1 cellular context compared by ENCODE assay signal in the genomic region with DNA sequence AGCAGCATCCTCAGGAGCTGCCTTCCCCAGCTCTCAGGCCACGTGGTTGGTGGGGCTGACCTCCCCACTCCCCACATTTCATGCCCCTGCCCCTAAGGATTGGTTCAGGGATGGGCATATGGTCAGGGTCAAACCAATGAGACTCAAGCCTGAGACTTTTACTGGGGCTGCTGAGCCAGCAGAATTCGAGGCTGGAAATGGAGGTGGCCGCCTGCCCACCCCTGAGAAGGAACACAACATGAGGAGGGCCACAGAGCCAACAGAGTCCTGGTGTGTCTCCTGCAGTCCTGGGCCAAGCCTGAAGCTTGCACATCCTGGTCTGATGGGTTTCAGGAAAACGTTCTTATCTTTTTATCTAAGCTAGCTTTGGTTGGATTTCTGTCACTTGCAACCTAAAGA.
TF ChIP-seq lines count a peak whose summit lies in the region.

No MANE protein-coding gene starts in this region.

TF ChIP-seq in GM23338, 12 proteins besides CTCF, POLR2A, EP300 and RAD21:
- TF ChIP-seq, protein P1, sequence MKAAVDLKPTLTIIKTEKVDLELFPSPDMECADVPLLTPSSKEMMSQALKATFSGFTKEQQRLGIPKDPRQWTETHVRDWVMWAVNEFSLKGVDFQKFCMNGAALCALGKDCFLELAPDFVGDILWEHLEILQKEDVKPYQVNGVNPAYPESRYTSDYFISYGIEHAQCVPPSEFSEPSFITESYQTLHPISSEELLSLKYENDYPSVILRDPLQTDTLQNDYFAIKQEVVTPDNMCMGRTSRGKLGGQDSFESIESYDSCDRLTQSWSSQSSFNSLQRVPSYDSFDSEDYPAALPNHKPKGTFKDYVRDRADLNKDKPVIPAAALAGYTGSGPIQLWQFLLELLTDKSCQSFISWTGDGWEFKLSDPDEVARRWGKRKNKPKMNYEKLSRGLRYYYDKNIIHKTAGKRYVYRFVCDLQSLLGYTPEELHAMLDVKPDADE (IDR thresholded peaks at IDR 0.05), result no peak
- TF ChIP-seq JUNB (IDR thresholded peaks at IDR 0.05; ENCODE audit: unreplicated experiment) (no peak), ZNF331 (CRISPR knock-in tag; IDR thresholded peaks at IDR 0.05; ENCODE audit: low read depth) (no peak), CREB1 (CRISPR knock-in tag; IDR thresholded peaks at IDR 0.05; ENCODE audit: low read depth) (no peak), EZH2 (IDR thresholded peaks at IDR 0.05; ENCODE audit: low read depth, unreplicated experiment) (no peak), ZNF114 (CRISPR knock-in tag; IDR thresholded peaks at IDR 0.05) (no peak), NANOG (IDR thresholded peaks at IDR 0.05; ENCODE audit: borderline replicate concordance) (no peak), POLR2AphosphoS5 (IDR thresholded peaks at IDR 0.05; ENCODE audit: low read depth) (no peak), STAT1 (IDR thresholded peaks at IDR 0.05; ENCODE audit: unreplicated experiment) (no peak), EZH2phosphoT487 (IDR thresholded peaks at IDR 0.05; ENCODE audit: unreplicated experiment) (no peak)
- TF ChIP-seq, protein P2, sequence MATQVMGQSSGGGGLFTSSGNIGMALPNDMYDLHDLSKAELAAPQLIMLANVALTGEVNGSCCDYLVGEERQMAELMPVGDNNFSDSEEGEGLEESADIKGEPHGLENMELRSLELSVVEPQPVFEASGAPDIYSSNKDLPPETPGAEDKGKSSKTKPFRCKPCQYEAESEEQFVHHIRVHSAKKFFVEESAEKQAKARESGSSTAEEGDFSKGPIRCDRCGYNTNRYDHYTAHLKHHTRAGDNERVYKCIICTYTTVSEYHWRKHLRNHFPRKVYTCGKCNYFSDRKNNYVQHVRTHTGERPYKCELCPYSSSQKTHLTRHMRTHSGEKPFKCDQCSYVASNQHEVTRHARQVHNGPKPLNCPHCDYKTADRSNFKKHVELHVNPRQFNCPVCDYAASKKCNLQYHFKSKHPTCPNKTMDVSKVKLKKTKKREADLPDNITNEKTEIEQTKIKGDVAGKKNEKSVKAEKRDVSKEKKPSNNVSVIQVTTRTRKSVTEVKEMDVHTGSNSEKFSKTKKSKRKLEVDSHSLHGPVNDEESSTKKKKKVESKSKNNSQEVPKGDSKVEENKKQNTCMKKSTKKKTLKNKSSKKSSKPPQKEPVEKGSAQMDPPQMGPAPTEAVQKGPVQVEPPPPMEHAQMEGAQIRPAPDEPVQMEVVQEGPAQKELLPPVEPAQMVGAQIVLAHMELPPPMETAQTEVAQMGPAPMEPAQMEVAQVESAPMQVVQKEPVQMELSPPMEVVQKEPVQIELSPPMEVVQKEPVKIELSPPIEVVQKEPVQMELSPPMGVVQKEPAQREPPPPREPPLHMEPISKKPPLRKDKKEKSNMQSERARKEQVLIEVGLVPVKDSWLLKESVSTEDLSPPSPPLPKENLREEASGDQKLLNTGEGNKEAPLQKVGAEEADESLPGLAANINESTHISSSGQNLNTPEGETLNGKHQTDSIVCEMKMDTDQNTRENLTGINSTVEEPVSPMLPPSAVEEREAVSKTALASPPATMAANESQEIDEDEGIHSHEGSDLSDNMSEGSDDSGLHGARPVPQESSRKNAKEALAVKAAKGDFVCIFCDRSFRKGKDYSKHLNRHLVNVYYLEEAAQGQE (IDR thresholded peaks at IDR 0.05; ENCODE audit: unreplicated experiment), result no peak
- TF ChIP-seq, protein P3, sequence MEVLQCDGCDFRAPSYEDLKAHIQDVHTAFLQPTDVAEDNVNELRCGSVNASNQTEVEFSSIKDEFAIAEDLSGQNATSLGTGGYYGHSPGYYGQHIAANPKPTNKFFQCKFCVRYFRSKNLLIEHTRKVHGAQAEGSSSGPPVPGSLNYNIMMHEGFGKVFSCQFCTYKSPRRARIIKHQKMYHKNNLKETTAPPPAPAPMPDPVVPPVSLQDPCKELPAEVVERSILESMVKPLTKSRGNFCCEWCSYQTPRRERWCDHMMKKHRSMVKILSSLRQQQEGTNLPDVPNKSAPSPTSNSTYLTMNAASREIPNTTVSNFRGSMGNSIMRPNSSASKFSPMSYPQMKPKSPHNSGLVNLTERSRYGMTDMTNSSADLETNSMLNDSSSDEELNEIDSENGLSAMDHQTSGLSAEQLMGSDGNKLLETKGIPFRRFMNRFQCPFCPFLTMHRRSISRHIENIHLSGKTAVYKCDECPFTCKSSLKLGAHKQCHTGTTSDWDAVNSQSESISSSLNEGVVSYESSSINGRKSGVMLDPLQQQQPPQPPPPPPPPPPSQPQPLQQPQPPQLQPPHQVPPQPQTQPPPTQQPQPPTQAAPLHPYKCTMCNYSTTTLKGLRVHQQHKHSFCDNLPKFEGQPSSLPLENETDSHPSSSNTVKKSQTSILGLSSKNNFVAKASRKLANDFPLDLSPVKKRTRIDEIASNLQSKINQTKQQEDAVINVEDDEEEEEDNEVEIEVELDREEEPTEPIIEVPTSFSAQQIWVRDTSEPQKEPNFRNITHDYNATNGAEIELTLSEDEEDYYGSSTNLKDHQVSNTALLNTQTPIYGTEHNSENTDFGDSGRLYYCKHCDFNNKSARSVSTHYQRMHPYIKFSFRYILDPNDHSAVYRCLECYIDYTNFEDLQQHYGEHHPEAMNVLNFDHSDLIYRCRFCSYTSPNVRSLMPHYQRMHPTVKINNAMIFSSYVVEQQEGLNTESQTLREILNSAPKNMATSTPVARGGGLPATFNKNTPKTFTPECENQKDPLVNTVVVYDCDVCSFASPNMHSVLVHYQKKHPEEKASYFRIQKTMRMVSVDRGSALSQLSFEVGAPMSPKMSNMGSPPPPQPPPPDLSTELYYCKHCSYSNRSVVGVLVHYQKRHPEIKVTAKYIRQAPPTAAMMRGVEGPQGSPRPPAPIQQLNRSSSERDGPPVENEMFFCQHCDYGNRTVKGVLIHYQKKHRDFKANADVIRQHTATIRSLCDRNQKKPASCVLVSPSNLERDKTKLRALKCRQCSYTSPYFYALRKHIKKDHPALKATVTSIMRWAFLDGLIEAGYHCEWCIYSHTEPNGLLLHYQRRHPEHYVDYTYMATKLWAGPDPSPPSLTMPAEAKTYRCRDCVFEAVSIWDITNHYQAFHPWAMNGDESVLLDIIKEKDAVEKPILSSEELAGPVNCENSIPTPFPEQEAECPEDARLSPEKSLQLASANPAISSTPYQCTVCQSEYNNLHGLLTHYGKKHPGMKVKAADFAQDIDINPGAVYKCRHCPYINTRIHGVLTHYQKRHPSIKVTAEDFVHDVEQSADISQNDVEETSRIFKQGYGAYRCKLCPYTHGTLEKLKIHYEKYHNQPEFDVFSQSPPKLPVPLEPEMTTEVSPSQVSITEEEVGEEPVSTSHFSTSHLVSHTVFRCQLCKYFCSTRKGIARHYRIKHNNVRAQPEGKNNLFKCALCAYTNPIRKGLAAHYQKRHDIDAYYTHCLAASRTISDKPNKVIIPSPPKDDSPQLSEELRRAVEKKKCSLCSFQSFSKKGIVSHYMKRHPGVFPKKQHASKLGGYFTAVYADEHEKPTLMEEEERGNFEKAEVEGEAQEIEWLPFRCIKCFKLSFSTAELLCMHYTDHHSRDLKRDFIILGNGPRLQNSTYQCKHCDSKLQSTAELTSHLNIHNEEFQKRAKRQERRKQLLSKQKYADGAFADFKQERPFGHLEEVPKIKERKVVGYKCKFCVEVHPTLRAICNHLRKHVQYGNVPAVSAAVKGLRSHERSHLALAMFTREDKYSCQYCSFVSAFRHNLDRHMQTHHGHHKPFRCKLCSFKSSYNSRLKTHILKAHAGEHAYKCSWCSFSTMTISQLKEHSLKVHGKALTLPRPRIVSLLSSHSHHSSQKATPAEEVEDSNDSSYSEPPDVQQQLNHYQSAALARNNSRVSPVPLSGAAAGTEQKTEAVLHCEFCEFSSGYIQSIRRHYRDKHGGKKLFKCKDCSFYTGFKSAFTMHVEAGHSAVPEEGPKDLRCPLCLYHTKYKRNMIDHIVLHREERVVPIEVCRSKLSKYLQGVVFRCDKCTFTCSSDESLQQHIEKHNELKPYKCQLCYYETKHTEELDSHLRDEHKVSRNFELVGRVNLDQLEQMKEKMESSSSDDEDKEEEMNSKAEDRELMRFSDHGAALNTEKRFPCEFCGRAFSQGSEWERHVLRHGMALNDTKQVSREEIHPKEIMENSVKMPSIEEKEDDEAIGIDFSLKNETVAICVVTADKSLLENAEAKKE (CRISPR knock-in tag; IDR thresholded peaks at IDR 0.05), result no peak
